Comparison of ENCODE assay signal across 34 cellular contexts in genomic region chr1:34427170-34427569, GRCh38.
DNase-seq lines count a peak whose midpoint lies in the region; ATAC-seq and TF ChIP-seq lines count a peak whose summit lies in the region.
"Had no signal": no experiment of that assay in that cellular context is flagged by ENCODE, and none has a peak within 500 bp of the region (broad histone marks: within the 10 kb centered on the region; RNA-seq: fewer than 3 reads in every experiment).

No MANE protein-coding gene starts in this region.

- WGBS in endodermal cell (ENCODE audit: insufficient coverage in 1 of 2, insufficient read length in 1 of 2), 2 experiments = 96 to 100% methylated on average over 4 of the region's 4 CpGs
- no CpG with 5 or more reads among the region's 4 CpGs for WGBS in mesendoderm (ENCODE audit: extremely low coverage, insufficient coverage, low lambda C conversion rate)
- no CpG with 5 or more reads among the region's 4 CpGs for WGBS in neuronal stem cell (ENCODE audit: extremely low coverage in 2 of 2, insufficient read length in 2 of 2, insufficient replicate concordance in 1 of 2), 2 donors
- WGBS in tibial nerve, 2 donors = 83 to 94% methylated on average over 4 of the region's 4 CpGs

- H2BK15ac ChIP-seq in mesendoderm (replicated peaks; ENCODE audit: low read depth) (no peak overlapping the region), neuronal stem cell (ENCODE audit: low read length) (no peak overlapping the region)

- peaks cover 14% of the 10 kb centered on the region for H3K27me3 Mint-ChIP-seq in endodermal cell (ENCODE audit: insufficient read depth)

- H3K4me2 ChIP-seq in mesendoderm (ENCODE audit: low read length) = no peak overlapping the region
- H3K4me2 ChIP-seq in neuronal stem cell (ENCODE audit: insufficient read depth, low read length, poor library complexity, severe bottlenecking) = no peak overlapping the region
- H3K4me2 ChIP-seq: A549; BLaER1; BLaER1 treated with 17β-estradiol and CSF1 and Interleukin-3, amounts not matched to agents 10 nM and 100 nM had no signal

- H3K79me2 ChIP-seq in mesendoderm (ENCODE audit: control insufficient read depth, insufficient read depth, low read length) = no peaks in the 10 kb centered on the region

- no peak overlapping the region for H3K27ac ChIP-seq in right atrium auricular region
- no peak overlapping the region for H3K27ac ChIP-seq in endodermal cell (ENCODE audit: low read depth, low read length)
- H3K27ac ChIP-seq in mesendoderm (ENCODE audit: low read depth, low read length) = no peak overlapping the region
- no peak overlapping the region for H3K27ac ChIP-seq in neuronal stem cell (replicated peaks; ENCODE audit: low read length)
- no peak overlapping the region for H3K27ac ChIP-seq in breast epithelium
- no peak overlapping the region for H3K27ac ChIP-seq in tibial nerve
- H3K27ac ChIP-seq: 22Rv1; A549; BLaER1; BLaER1 treated with 17β-estradiol and CSF1 and Interleukin-3, amounts not matched to agents 10 nM and 100 nM; C4-2B had no signal

- no peaks in the 10 kb centered on the region for H3K9me3 Mint-ChIP-seq in endodermal cell
- H3K9me3 Mint-ChIP-seq: CD4-positive, alpha-beta memory T cell; CD4-positive, alpha-beta T cell; CD8-positive, alpha-beta T cell had no signal

- peaks cover 13% of the 10 kb centered on the region for H3K4me1 Mint-ChIP-seq in endodermal cell
- H3K4me1 Mint-ChIP-seq: B cell; CD14-positive monocyte; CD4-positive, alpha-beta memory T cell; CD4-positive, CD25-positive, alpha-beta regulatory T cell; CD8-positive, alpha-beta memory T cell had no signal

- H3K4ac ChIP-seq in mesendoderm (ENCODE audit: low read depth, low read length) = no peak overlapping the region
- H3K4ac ChIP-seq in neuronal stem cell (ENCODE audit: low read length) = no peak overlapping the region

- no peaks in the 10 kb centered on the region for H3K79me1 ChIP-seq in mesendoderm (ENCODE audit: low read length)
- no peaks in the 10 kb centered on the region for H3K79me1 ChIP-seq in neuronal stem cell (ENCODE audit: low read depth, low read length)

- no peak overlapping the region for H2AK5ac ChIP-seq in mesendoderm (ENCODE audit: low read length)
- H2AK5ac ChIP-seq in neuronal stem cell (ENCODE audit: low read depth, low read length) = no peak overlapping the region

- H4K5ac ChIP-seq in mesendoderm (ENCODE audit: low read length) = no peak overlapping the region

- DNase-seq in Right ventricle myocardium inferior (ENCODE audit: missing footprints) (peak; percentile 66), right atrium auricular region (ENCODE audit: low spot score) (no peak), endodermal cell (peak; percentile 49), mesendoderm (peak; percentile 11), neuronal stem cell (ENCODE audit: low spot score) (no peak), breast epithelium (ENCODE audit: low spot score in 2 of 2) (no peak), tibial nerve (ENCODE audit: low spot score in 2 of 2) (no peak), epidermal melanocyte (ENCODE audit: insufficient read length, low spot score) (no peak)
- DNase-seq: 8988T; ACHN; AML-193; BE2C; C1 segment of cervical spinal cord; Caco-2; Calu3; CD4-positive, alpha-beta memory T cell; CD4-positive, alpha-beta T cell; CD4-positive, CD25-positive, alpha-beta regulatory T cell; CD8-positive, alpha-beta memory T cell; CD8-positive, alpha-beta T cell; COR-L47; DMS 273 treated with DMSO at 0.1 percent for 48 hours; DMS153; DMS79; DMS79 treated with DMSO at 0.1 percent for 48 hours; DND-41; EL had no signal

- H4K8ac ChIP-seq in mesendoderm (ENCODE audit: low read depth, low read length) = no peak overlapping the region
- no peak overlapping the region for H4K8ac ChIP-seq in neuronal stem cell (ENCODE audit: low read depth, low read length)

- no peak overlapping the region for H3K56ac ChIP-seq in mesendoderm (ENCODE audit: low read length)

- H3K4me3 Mint-ChIP-seq in endodermal cell = no peak overlapping the region
- H3K4me3 Mint-ChIP-seq: B cell; CD14-positive monocyte; CD4-positive, alpha-beta memory T cell; CD4-positive, alpha-beta T cell; CD4-positive, CD25-positive, alpha-beta regulatory T cell; CD8-positive, alpha-beta memory T cell; CD8-positive, alpha-beta T cell had no signal

- TF ChIP-seq POLR2A in breast epithelium (IDR thresholded peaks at IDR 0.05) = no peak
- TF ChIP-seq POLR2A in tibial nerve (IDR thresholded peaks at IDR 0.05) = no peak

- no peak for ATAC-seq in Right ventricle myocardium inferior
- ATAC-seq: A549; CD8-positive, alpha-beta T cell had no signal

- H3K36me3 ChIP-seq in right atrium auricular region (no peaks in the 10 kb centered on the region), endodermal cell (ENCODE audit: control insufficient read depth, insufficient read depth, low read length) (no peaks in the 10 kb centered on the region), mesendoderm (ENCODE audit: control insufficient read depth, insufficient read depth, low read length) (no peaks in the 10 kb centered on the region), neuronal stem cell (replicated peaks in 1 of 2; ENCODE audit: control insufficient read depth in 2 of 2, insufficient read depth in 2 of 2, low read length in 2 of 2) (no peaks in the 10 kb centered on the region), breast epithelium (no peaks in the 10 kb centered on the region), tibial nerve (no peaks in the 10 kb centered on the region)
- H3K36me3 ChIP-seq: BE2C; BLaER1; BLaER1 treated with 17β-estradiol and CSF1 and Interleukin-3, amounts not matched to agents 10 nM and 100 nM had no signal

- H3K9me3 ChIP-seq in right atrium auricular region (no peaks in the 10 kb centered on the region), endodermal cell (ENCODE audit: control insufficient read depth, low read length) (no peaks in the 10 kb centered on the region), neuronal stem cell (replicated peaks in 1 of 2; ENCODE audit: control insufficient read depth in 2 of 2, insufficient read depth in 1 of 2, low read depth in 1 of 2, low read length in 2 of 2) (peaks cover 0 to 3% of the 10 kb centered on the region in 2 donors), breast epithelium (no peaks in the 10 kb centered on the region), tibial nerve (no peaks in the 10 kb centered on the region)
- H3K9me3 ChIP-seq: A549; BE2C; BLaER1; BLaER1 treated with 17β-estradiol and CSF1 and Interleukin-3, amounts not matched to agents 10 nM and 100 nM; Caco-2 had no signal

- H3K27me3 ChIP-seq in right atrium auricular region (no peaks in the 10 kb centered on the region), endodermal cell (ENCODE audit: control insufficient read depth, insufficient read depth, low read length, poor library complexity, severe bottlenecking) (peaks cover 6% of the 10 kb centered on the region), mesendoderm (ENCODE audit: insufficient read depth, low read length, poor library complexity) (no peaks in the 10 kb centered on the region), neuronal stem cell (ENCODE audit: control insufficient read depth in 3 of 3, insufficient read depth in 3 of 3, low read depth in 1 of 3, low read length in 3 of 3) (no peaks in the 10 kb centered on the region), breast epithelium (no peaks in the 10 kb centered on the region), tibial nerve (no peaks in the 10 kb centered on the region)
- H3K27me3 ChIP-seq: BE2C; BLaER1; BLaER1 treated with 17β-estradiol and CSF1 and Interleukin-3, amounts not matched to agents 10 nM and 100 nM had no signal

- H3K23ac ChIP-seq in mesendoderm (ENCODE audit: low read length) = no peak overlapping the region
- peak overlapping the region; percentile 14 for H3K23ac ChIP-seq in neuronal stem cell (ENCODE audit: low read depth, low read length, poor library complexity)

- no peak overlapping the region for H2BK120ac ChIP-seq in mesendoderm (ENCODE audit: low read depth, low read length)
- H2BK120ac ChIP-seq in neuronal stem cell (ENCODE audit: low read depth, low read length) = no peak overlapping the region

- H3K4me1 ChIP-seq in right atrium auricular region (no peaks in the 10 kb centered on the region), endodermal cell (ENCODE audit: control insufficient read depth, insufficient read depth, low read length) (no peaks in the 10 kb centered on the region), mesendoderm (ENCODE audit: control insufficient read depth, low read depth, low read length) (no peaks in the 10 kb centered on the region), neuronal stem cell (ENCODE audit: control insufficient read depth in 2 of 2, insufficient read depth in 1 of 2, low read depth in 1 of 2, low read length in 2 of 2) (no peaks in the 10 kb centered on the region), breast epithelium (no peaks in the 10 kb centered on the region), tibial nerve (no peaks in the 10 kb centered on the region)
- H3K4me1 ChIP-seq: A549; BE2C; BLaER1; BLaER1 treated with 17β-estradiol and CSF1 and Interleukin-3, amounts not matched to agents 10 nM and 100 nM; Caco-2 had no signal

- H2BK5ac ChIP-seq in mesendoderm (ENCODE audit: low read length) (no peak overlapping the region), neuronal stem cell (ENCODE audit: low read length) (no peak overlapping the region)

- H3K36me3 Mint-ChIP-seq in endodermal cell (ENCODE audit: low read depth) = no peaks in the 10 kb centered on the region
- H3K36me3 Mint-ChIP-seq: CD14-positive monocyte; CD4-positive, alpha-beta memory T cell; CD4-positive, CD25-positive, alpha-beta regulatory T cell; CD8-positive, alpha-beta memory T cell; CD8-positive, alpha-beta T cell had no signal

- no peak overlapping the region for H2BK12ac ChIP-seq in neuronal stem cell (ENCODE audit: low read length)

- no peak overlapping the region for H4K91ac ChIP-seq in neuronal stem cell (ENCODE audit: low read depth, low read length, poor library complexity)

- H3K18ac ChIP-seq in mesendoderm (ENCODE audit: low read length) (no peak overlapping the region), neuronal stem cell (ENCODE audit: low read length) (no peak overlapping the region)

- H2AFZ ChIP-seq in neuronal stem cell (ENCODE audit: low read length) = no peak overlapping the region

- H3K9ac ChIP-seq in endodermal cell (ENCODE audit: extremely low read depth, low read length, poor library complexity, severe bottlenecking) (no peak overlapping the region), mesendoderm (ENCODE audit: low read length) (no peak overlapping the region), neuronal stem cell (ENCODE audit: low read depth, low read length, poor library complexity) (no peak overlapping the region)
- H3K9ac ChIP-seq: BLaER1; BLaER1 treated with 17β-estradiol and CSF1 and Interleukin-3, amounts not matched to agents 10 nM and 100 nM had no signal

- H3K14ac ChIP-seq in neuronal stem cell (ENCODE audit: low read length) = no peak overlapping the region

- H3K4me3 ChIP-seq in right atrium auricular region (no peak overlapping the region), endodermal cell (ENCODE audit: low read length) (no peak overlapping the region), mesendoderm (ENCODE audit: low read length) (no peak overlapping the region), neuronal stem cell (ENCODE audit: low read length in 2 of 2) (no peak overlapping the region), breast epithelium (no peak overlapping the region), tibial nerve (no peak overlapping the region)
- H3K4me3 ChIP-seq: A549; BLaER1; BLaER1 treated with 17β-estradiol and CSF1 and Interleukin-3, amounts not matched to agents 10 nM and 100 nM had no signal

- no peak for TF ChIP-seq CTCF in right atrium auricular region (IDR thresholded peaks at IDR 0.05)
- no peak for TF ChIP-seq CTCF in endodermal cell (conservative IDR thresholded peaks at IDR 0.05)
- TF ChIP-seq CTCF in breast epithelium (IDR thresholded peaks at IDR 0.05) = no peak
- no peak for TF ChIP-seq CTCF in tibial nerve (IDR thresholded peaks at IDR 0.05)

- no peak for TF ChIP-seq EP300 in tibial nerve (IDR thresholded peaks at IDR 0.05)

- no peak overlapping the region for H3K27ac Mint-ChIP-seq in endodermal cell
- H3K27ac Mint-ChIP-seq: B cell; CD14-positive monocyte; CD4-positive, alpha-beta T cell; CD4-positive, CD25-positive, alpha-beta regulatory T cell; CD8-positive, alpha-beta T cell had no signal

- intact Hi-C loops in Right ventricle myocardium inferior (cut with DNase I) = no loop called here
- intact Hi-C loops in breast epithelium (cut with DNase I; ENCODE audit: low total_unique reads) = no loop called here

Comparison
In these comparisons a context has a peak if more than half of its experiments do, and no peak if none do; other contexts are left out.
1. DNase-seq: peak in Right ventricle myocardium inferior (single experiment), endodermal cell (single experiment) and mesendoderm (single experiment); none in right atrium auricular region (single experiment), neuronal stem cell (single experiment), breast epithelium (0 of 2), tibial nerve (0 of 2) and epidermal melanocyte (single experiment).